ENCODE assay signal across 21 cellular contexts in genomic region chr5:130136300-130136699, GRCh38.
DNase-seq lines count a peak whose midpoint lies in the region; ATAC-seq, FAIRE-seq and TF ChIP-seq lines count a peak whose summit lies in the region.
"Had no signal": no experiment of that assay in that cellular context is flagged by ENCODE, and none has a peak within 500 bp of the region (broad histone marks: within the 10 kb centered on the region; RNA-seq: fewer than 3 reads in every experiment).

No MANE protein-coding gene starts in this region.

- H3K27me3 Mint-ChIP-seq in astrocyte (ENCODE audit: low read depth, unreplicated experiment) (no peaks in the 10 kb centered on the region), CD14-positive monocyte (ENCODE audit: low read depth in 3 of 3) (peaks cover 0 to 1% (median 0%) of the 10 kb centered on the region in 3 donors)

- H3K4ac ChIP-seq in mesenchymal stem cell (ENCODE audit: low read depth in 1 of 2, low read length in 2 of 2) = no peak overlapping the region

- H3K23ac ChIP-seq in mesenchymal stem cell (ENCODE audit: low read length in 2 of 2) = no peak overlapping the region

- H3K9ac ChIP-seq in astrocyte (ENCODE audit: low read length) = no peak overlapping the region
- no peak overlapping the region for H3K9ac ChIP-seq in fibroblast of lung (ENCODE audit: insufficient read depth, low read length)
- peak overlapping the region; percentile 37 for H3K9ac ChIP-seq in mesenchymal stem cell (ENCODE audit: low read length)
- H3K9ac ChIP-seq: GM23248 had no signal

- H3K4me1 ChIP-seq in astrocyte (ENCODE audit: insufficient read depth, low read length) (peaks cover 18% of the 10 kb centered on the region), fibroblast of lung (ENCODE audit: control insufficient read depth, extremely low read depth, insufficient read depth, low read length) (no peaks in the 10 kb centered on the region), mesenchymal stem cell (ENCODE audit: control insufficient read depth, insufficient read depth, low read depth, low read length) (peaks cover 3% of the 10 kb centered on the region), thoracic aorta (ENCODE audit: control insufficient read depth in 1 of 2, low read depth in 2 of 2) (peaks cover 23 to 55% of the 10 kb centered on the region in 2 donors)
- H3K4me1 ChIP-seq: left lung had no signal

- H3K79me1 ChIP-seq in mesenchymal stem cell (replicated peaks; ENCODE audit: low read length, poor library complexity, severe bottlenecking) = no peaks in the 10 kb centered on the region

- H4K91ac ChIP-seq in mesenchymal stem cell (ENCODE audit: low read length) = no peak overlapping the region

- H3K79me2 ChIP-seq in astrocyte (ENCODE audit: insufficient read depth, low read length) (no peaks in the 10 kb centered on the region), fibroblast of lung (ENCODE audit: control insufficient read depth, insufficient read depth, low read length) (no peaks in the 10 kb centered on the region)

- H2AFZ ChIP-seq in astrocyte (ENCODE audit: low read depth, low read length) = peak overlapping the region; percentile 3
- H2AFZ ChIP-seq in fibroblast of lung (ENCODE audit: low read length) = no peak overlapping the region
- H2AFZ ChIP-seq in mesenchymal stem cell (ENCODE audit: low read depth, low read length) = no peak overlapping the region
- H2AFZ ChIP-seq: GM23248 had no signal

- H3K36me3 Mint-ChIP-seq in astrocyte (ENCODE audit: low read depth, unreplicated experiment) (no peaks in the 10 kb centered on the region), CD14-positive monocyte (no peaks in the 10 kb centered on the region)
- H3K36me3 Mint-ChIP-seq: CD4-positive, alpha-beta memory T cell had no signal

- H3K27ac ChIP-seq in astrocyte (ENCODE audit: low read depth, low read length) = peak overlapping the region; percentile 52
- H3K27ac ChIP-seq in fibroblast of lung (ENCODE audit: insufficient read depth, low read length) = no peak overlapping the region
- H3K27ac ChIP-seq in mesenchymal stem cell (ENCODE audit: low read length, poor library complexity, severe bottlenecking) = no peak overlapping the region
- H3K27ac ChIP-seq in thoracic aorta = peak overlapping the region; percentile 87 to 92
- H3K27ac ChIP-seq: GM23248, left lung had no signal

- H4K20me1 ChIP-seq in astrocyte (ENCODE audit: insufficient read depth, low read length) (no peaks in the 10 kb centered on the region), fibroblast of lung (ENCODE audit: control insufficient read depth, extremely low read depth, insufficient read depth, low read length) (no peaks in the 10 kb centered on the region)

- no peaks in the 10 kb centered on the region for H3K9me3 ChIP-seq in astrocyte (ENCODE audit: insufficient read depth, low read depth, low read length)
- H3K9me3 ChIP-seq in fibroblast of lung (ENCODE audit: control insufficient read depth, insufficient read depth, low read depth, low read length) = no peaks in the 10 kb centered on the region
- H3K9me3 ChIP-seq in mesenchymal stem cell (ENCODE audit: control insufficient read depth, low read length) = no peaks in the 10 kb centered on the region
- H3K9me3 ChIP-seq in thoracic aorta = no peaks in the 10 kb centered on the region
- H3K9me3 ChIP-seq: left lung had no signal

- ATAC-seq in thoracic aorta (ENCODE audit: insufficient number of reproducible peaks, low FRiP score, low read depth) (peak; percentile 40), GM21528 (IDR thresholded peaks at IDR 0.05; ENCODE audit: low FRiP score, unreplicated experiment) (no peak), GM19452 (IDR thresholded peaks at IDR 0.05; ENCODE audit: unreplicated experiment) (no peak), HG03571 (IDR thresholded peaks at IDR 0.05; ENCODE audit: unreplicated experiment) (no peak)
- ATAC-seq: activated naive CD8-positive, alpha-beta T cell treated with anti-CD3 and anti-CD28 coated beads, Interleukin-2, amount 50 U/mL, for 24 hours had no signal

- H3K27ac Mint-ChIP-seq in astrocyte (ENCODE audit: unreplicated experiment) (peak overlapping the region; percentile 56), CD14-positive monocyte (no peak overlapping the region)
- H3K27ac Mint-ChIP-seq: activated naive CD8-positive, alpha-beta T cell treated with anti-CD3 and anti-CD28 coated beads, Interleukin-2, amount 50 U/mL, for 24 hours; CD4-positive, alpha-beta memory T cell had no signal

- peak overlapping the region; percentile 7 for H2AK5ac ChIP-seq in mesenchymal stem cell (ENCODE audit: low read length, severe bottlenecking)

- H3K9me3 Mint-ChIP-seq in astrocyte (ENCODE audit: unreplicated experiment) = no peaks in the 10 kb centered on the region
- H3K9me3 Mint-ChIP-seq in CD14-positive monocyte = no peaks in the 10 kb centered on the region
- H3K9me3 Mint-ChIP-seq: activated naive CD8-positive, alpha-beta T cell treated with anti-CD3 and anti-CD28 coated beads, Interleukin-2, amount 50 U/mL, for 24 hours had no signal

- no peak overlapping the region for H2BK12ac ChIP-seq in mesenchymal stem cell (ENCODE audit: low read length in 2 of 2)

- no peak overlapping the region for H2BK5ac ChIP-seq in mesenchymal stem cell (ENCODE audit: low read depth, low read length, poor library complexity, severe bottlenecking)

- no peak overlapping the region for H2BK120ac ChIP-seq in mesenchymal stem cell (ENCODE audit: low read depth, low read length)

- H3K4me1 Mint-ChIP-seq in astrocyte (ENCODE audit: low read depth, unreplicated experiment) = peaks cover 14% of the 10 kb centered on the region
- no peaks in the 10 kb centered on the region for H3K4me1 Mint-ChIP-seq in CD14-positive monocyte
- H3K4me1 Mint-ChIP-seq: activated naive CD8-positive, alpha-beta T cell treated with anti-CD3 and anti-CD28 coated beads, Interleukin-2, amount 50 U/mL, for 24 hours; CD4-positive, alpha-beta memory T cell had no signal

- TF ChIP-seq CTCF in astrocyte (IDR thresholded peaks at IDR 0.05; ENCODE audit: insufficient read depth, low read depth, low read length) = no peak
- no peak for TF ChIP-seq CTCF in fibroblast of lung (conservative IDR thresholded peaks at IDR 0.05 in 1 of 2, IDR thresholded peaks at IDR 0.05 in 1 of 2; ENCODE audit: low read depth in 1 of 2, low read length in 2 of 2)
- TF ChIP-seq CTCF in thoracic aorta (IDR thresholded peaks at IDR 0.05) = no peak
- no peak for TF ChIP-seq CTCF in CD14-positive monocyte (IDR thresholded peaks at IDR 0.05)

- DNase-seq in astrocyte (ENCODE audit: low read depth) = peak; percentile 22
- DNase-seq in fibroblast of lung (ENCODE audit: low read depth in 2 of 2) = peak; percentile 19 to 23
- DNase-seq in mesenchymal stem cell = no peak
- DNase-seq in thoracic aorta (ENCODE audit: low spot score) = no peak
- no peak for DNase-seq in CD14-positive monocyte (ENCODE audit: low spot score)
- DNase-seq: activated CD4-positive, alpha-beta T cell treated with anti-CD3 and anti-CD28 coated beads for 4 hours; activated CD8-positive, alpha-beta memory T cell treated with anti-CD3 and anti-CD28 coated beads, Interleukin-2, amount 50 U/mL, for 4 hours; activated effector memory CD4-positive, alpha-beta T cell treated with Interleukin-2 at 50 U/mL for 16 hours; activated naive CD8-positive, alpha-beta T cell treated with anti-CD3 and anti-CD28 coated beads, Interleukin-2, amount 50 U/mL, for 24 hours; CD4-positive, alpha-beta memory T cell; central memory CD4-positive, alpha-beta T cell; erythroblast; GDM1; head of caudate nucleus; left lung; substantia nigra had no signal

- no peak overlapping the region for H4K8ac ChIP-seq in mesenchymal stem cell (ENCODE audit: low read length)

- no peak overlapping the region for H3K14ac ChIP-seq in mesenchymal stem cell (ENCODE audit: low read length in 2 of 2)

- H2BK15ac ChIP-seq in mesenchymal stem cell (ENCODE audit: low read depth, poor library complexity, severe bottlenecking) = no peak overlapping the region

- intact Hi-C loops in CD14-positive monocyte (cut with micrococcal nuclease) = no loop called here

- H3K27me3 ChIP-seq in astrocyte (ENCODE audit: insufficient read depth, low read length) (no peaks in the 10 kb centered on the region), fibroblast of lung (ENCODE audit: control insufficient read depth, insufficient read depth, low read length) (no peaks in the 10 kb centered on the region), mesenchymal stem cell (ENCODE audit: control insufficient read depth in 1 of 2, insufficient read depth in 1 of 2, low read length in 2 of 2) (no peaks in the 10 kb centered on the region), thoracic aorta (replicated peaks; ENCODE audit: insufficient read depth) (no peaks in the 10 kb centered on the region)
- H3K27me3 ChIP-seq: left lung had no signal

- no peaks in the 10 kb centered on the region for H3K36me3 ChIP-seq in astrocyte (ENCODE audit: insufficient read depth, low read length)
- H3K36me3 ChIP-seq in fibroblast of lung (ENCODE audit: control insufficient read depth, insufficient read depth, low read length) = no peaks in the 10 kb centered on the region
- H3K36me3 ChIP-seq in mesenchymal stem cell (ENCODE audit: control insufficient read depth in 1 of 2, insufficient read depth in 2 of 2, low read depth in 1 of 2, low read length in 2 of 2) = no peaks in the 10 kb centered on the region
- H3K36me3 ChIP-seq in thoracic aorta = no peaks in the 10 kb centered on the region
- H3K36me3 ChIP-seq: left lung had no signal

- H3K4me3 Mint-ChIP-seq in astrocyte (ENCODE audit: unreplicated experiment) (no peak overlapping the region), CD14-positive monocyte (no peak overlapping the region)
- H3K4me3 Mint-ChIP-seq: activated naive CD8-positive, alpha-beta T cell treated with anti-CD3 and anti-CD28 coated beads, Interleukin-2, amount 50 U/mL, for 24 hours; CD4-positive, alpha-beta memory T cell had no signal

- no peak overlapping the region for H3K18ac ChIP-seq in mesenchymal stem cell (ENCODE audit: low read depth in 1 of 2, low read length in 2 of 2)

- FAIRE-seq in astrocyte (lab: Jason Lieb, UNC) = peak; percentile 20
- FAIRE-seq: TTC549 had no signal

- H3K4me3 ChIP-seq in astrocyte (ENCODE audit: insufficient read depth, low read depth, low read length) (no peak overlapping the region), fibroblast of lung (replicated peaks in 1 of 4; ENCODE audit: control extremely low read depth in 1 of 4, insufficient read depth in 1 of 4, low read depth in 3 of 4, low read length in 4 of 4) (no peak overlapping the region), mesenchymal stem cell (ENCODE audit: insufficient read depth in 1 of 2, low read depth in 1 of 2, low read length in 2 of 2) (peak overlapping the region in 1 of 2 experiments; percentile 34), thoracic aorta (no peak overlapping the region)
- H3K4me3 ChIP-seq: GM23248, left lung had no signal

- no peak overlapping the region for H3K4me2 ChIP-seq in astrocyte (ENCODE audit: low read length)
- H3K4me2 ChIP-seq in fibroblast of lung (ENCODE audit: extremely low read depth, insufficient read depth, low read length) = no peak overlapping the region
- H3K4me2 ChIP-seq in mesenchymal stem cell (ENCODE audit: low read length, poor library complexity, severe bottlenecking) = no peak overlapping the region

Comparison
In these comparisons a context has a peak if more than half of its experiments do, and no peak if none do; other contexts are left out.
1. DNase-seq: peak in astrocyte (single experiment) and fibroblast of lung (2 of 2); none in mesenchymal stem cell (single experiment), thoracic aorta (single experiment) and CD14-positive monocyte (single experiment).
2. H3K27ac ChIP-seq: peak in astrocyte (single experiment) and thoracic aorta (2 of 2); none in fibroblast of lung (single experiment) and mesenchymal stem cell (single experiment).